Comparison of ENCODE assay signal across 18 cellular contexts in genomic region chr3:42513521-42513920, GRCh38. TPM values are rescaled to one million over a fixed set of nuclear protein-coding genes. Genes with fewer than 3 reads are reported as not detected.
DNase-seq lines count a peak whose midpoint lies in the region; ATAC-seq and TF ChIP-seq lines count a peak whose summit lies in the region.
"Had no signal": no experiment of that assay in that cellular context is flagged by ENCODE, and none has a peak within 500 bp of the region (broad histone marks: within the 10 kb centered on the region; RNA-seq: fewer than 3 reads in every experiment).

No MANE protein-coding gene starts in this region.

- no peaks in the 10 kb centered on the region for H3K36me3 ChIP-seq in BLaER1
- H3K36me3 ChIP-seq: SJCRH30 had no signal

- H3K4me3 Mint-ChIP-seq in CD4-positive, alpha-beta T cell, result no peak overlapping the region
- no peak overlapping the region for H3K4me3 Mint-ChIP-seq in glutamatergic neuron (ENCODE audit: unreplicated experiment)
- H3K4me3 Mint-ChIP-seq: HFFc6 had no signal

- CTCF ChIA-PET in CD4-positive, alpha-beta T cell (lab: Charles Lee), result no interaction called here

- H3K9me3 Mint-ChIP-seq in CD4-positive, alpha-beta T cell, result no peaks in the 10 kb centered on the region
- H3K9me3 Mint-ChIP-seq in glutamatergic neuron (ENCODE audit: unreplicated experiment), result no peaks in the 10 kb centered on the region
- H3K9me3 Mint-ChIP-seq: HFFc6 had no signal

- peak overlapping the region; percentile 78 for H3K27ac ChIP-seq in BLaER1
- H3K27ac ChIP-seq in CD4-positive, alpha-beta T cell (ENCODE audit: low read depth, low read length), result no peak overlapping the region
- peak overlapping the region in 12 of 21 experiments; percentile 65 to 93 (median 84) for H3K27ac ChIP-seq in skin epidermis
- H3K27ac ChIP-seq: C4-2B, KMS-11, SJCRH30 had no signal

- no peaks in the 10 kb centered on the region for H3K27me3 ChIP-seq in BLaER1
- H3K27me3 ChIP-seq in CD4-positive, alpha-beta T cell (ENCODE audit: control insufficient read depth, insufficient read depth, low read length), result no peaks in the 10 kb centered on the region
- H3K27me3 ChIP-seq: SJCRH30 had no signal

- intact Hi-C loops in CD4-positive, alpha-beta T cell (cut with DNase I, micrococcal nuclease), result no loop called here

- peaks cover 64% of the 10 kb centered on the region for H3K36me3 Mint-ChIP-seq in CD4-positive, alpha-beta T cell (ENCODE audit: low read depth)
- H3K36me3 Mint-ChIP-seq in glutamatergic neuron (ENCODE audit: unreplicated experiment), result no peaks in the 10 kb centered on the region

- H4K20me1 ChIP-seq in BLaER1, result no peaks in the 10 kb centered on the region

- no peak for DNase-seq in CD4-positive, alpha-beta T cell
- DNase-seq in glutamatergic neuron, result no peak
- DNase-seq in amniotic stem cell (lab: John Stamatoyannopoulos, UW), result no peak
- no peak for DNase-seq in SKM-1 (lab: John Stamatoyannopoulos, UW; ENCODE audit: unreplicated experiment)
- DNase-seq: DMS79 treated with DMSO at 0.1 percent for 48 hours, H7, HFFc6, MV-4-11, NCI-H187, NCI-H226, NCI-H524 treated with DMSO at 0.1 percent for 48 hours, PC-3, SJCRH30 had no signal

- H3K4me1 ChIP-seq in BLaER1, result peaks cover 75% of the 10 kb centered on the region
- H3K4me1 ChIP-seq: SJCRH30 had no signal

- H3K4me3 ChIP-seq in BLaER1 (no peak overlapping the region), skin epidermis (no peak overlapping the region)
- H3K4me3 ChIP-seq: SJCRH30 had no signal

- H3K4me1 Mint-ChIP-seq in CD4-positive, alpha-beta T cell (ENCODE audit: low read depth), result peaks cover 47% of the 10 kb centered on the region
- no peaks in the 10 kb centered on the region for H3K4me1 Mint-ChIP-seq in glutamatergic neuron (ENCODE audit: low read depth, unreplicated experiment)

- H3K9ac ChIP-seq in BLaER1, result no peak overlapping the region
- H3K9ac ChIP-seq: KMS-11 had no signal

- no peaks in the 10 kb centered on the region for H3K27me3 Mint-ChIP-seq in CD4-positive, alpha-beta T cell
- H3K27me3 Mint-ChIP-seq in glutamatergic neuron (ENCODE audit: unreplicated experiment), result peaks cover 3% of the 10 kb centered on the region

- peak overlapping the region; percentile 88; the same call in 1 of the 2 replicates for H3K4me2 ChIP-seq in BLaER1
- H3K4me2 ChIP-seq: KMS-11 had no signal

- H3K9me3 ChIP-seq in BLaER1, result no peaks in the 10 kb centered on the region
- H3K9me3 ChIP-seq in CD4-positive, alpha-beta T cell (ENCODE audit: control insufficient read depth, low read length), result no peaks in the 10 kb centered on the region
- H3K9me3 ChIP-seq: SJCRH30 had no signal

- no peak for ATAC-seq in CD4-positive, alpha-beta T cell (ENCODE audit: poor library complexity)
- ATAC-seq in GM21381 (IDR thresholded peaks at IDR 0.05; ENCODE audit: unreplicated experiment), result no peak
- ATAC-seq: PC-3 had no signal

- H3K27ac Mint-ChIP-seq in CD4-positive, alpha-beta T cell, result peak overlapping the region; percentile 35
- peak overlapping the region; percentile 24 for H3K27ac Mint-ChIP-seq in glutamatergic neuron (ENCODE audit: unreplicated experiment)
- H3K27ac Mint-ChIP-seq: HFFc6 had no signal

- POLR2A ChIA-PET in CD4-positive, alpha-beta T cell (lab: Charles Lee), result interaction anchor here (0.8 to 4.0 kb wide), 2 partner anchors 11 to 52 kb away, joined by 3 to 14 read pairs; partner anchors contain the start of gene VIPR1

- no peak for TF ChIP-seq CTCF in CD4-positive, alpha-beta T cell (IDR thresholded peaks at IDR 0.05)
- TF ChIP-seq CTCF in glutamatergic neuron (IDR thresholded peaks at IDR 0.05; ENCODE audit: partially characterized antibody, unreplicated experiment), result no peak

RNA-seq across cellular contexts. Expression of gene VIPR1, which starts 11.1 kb away (rescaled TPM):
- total RNA-seq in CD4-positive, alpha-beta T cell, result 10 to 100 TPM; 66.8 to 67.6 TPM
- not detected for total RNA-seq in glutamatergic neuron (ENCODE audit: unreplicated experiment)
- total RNA-seq: HFFc6, SJCRH30 had no signal

Comparison
In these comparisons a context has a peak if more than half of its experiments do, and no peak if none do; other contexts are left out.
1. RNA of gene VIPR1, which starts 11.1 kb away (total RNA-seq): 66.8 to 67.6 TPM in CD4-positive, alpha-beta T cell; not detected in glutamatergic neuron (single experiment); every median in the first group is over 10 times any median in the second.